1 cellular context compared by ENCODE assay signal in the genomic region with DNA sequence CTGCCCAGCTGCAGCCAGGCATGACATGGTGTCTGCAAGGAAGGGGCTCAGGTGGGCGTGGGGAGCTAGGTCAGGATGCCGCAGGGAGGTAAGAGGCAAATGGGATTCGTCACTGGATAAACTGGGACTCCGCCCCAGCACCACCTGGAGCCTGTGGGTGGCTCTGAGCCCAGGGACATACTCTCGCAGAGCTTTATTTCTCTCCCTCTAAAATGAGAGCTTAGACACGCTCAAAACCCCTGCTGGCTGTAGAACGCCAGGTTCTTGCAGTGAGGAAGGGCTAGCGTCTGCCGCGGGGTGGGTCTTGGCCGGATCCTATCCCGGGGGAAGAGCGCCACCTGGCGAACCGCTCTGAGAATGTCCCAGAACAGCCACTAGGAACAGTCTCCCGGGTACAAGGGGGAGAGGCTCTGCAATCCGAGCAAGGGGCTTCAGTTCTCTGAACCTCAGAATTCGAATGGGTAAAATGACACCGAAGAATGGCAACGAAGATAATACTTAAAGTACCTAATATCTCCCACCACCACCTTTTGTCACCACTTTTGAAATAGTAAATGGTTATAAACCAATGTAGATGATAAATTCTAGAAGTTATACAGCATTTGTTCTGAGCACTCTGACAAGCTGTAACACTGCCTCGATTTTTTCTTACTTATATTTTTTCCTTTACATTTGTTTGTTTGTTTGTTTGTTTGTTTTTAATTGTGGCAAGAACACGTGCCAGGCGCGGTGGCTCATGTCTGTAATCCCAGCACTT.
TF ChIP-seq lines count a peak whose summit lies in the region.

No MANE protein-coding gene starts in this region.

TF ChIP-seq in HepG2, 621 proteins besides CTCF, POLR2A, EP300 and RAD21 (continued from another document and continues in another):
- TF ChIP-seq, protein P1, sequence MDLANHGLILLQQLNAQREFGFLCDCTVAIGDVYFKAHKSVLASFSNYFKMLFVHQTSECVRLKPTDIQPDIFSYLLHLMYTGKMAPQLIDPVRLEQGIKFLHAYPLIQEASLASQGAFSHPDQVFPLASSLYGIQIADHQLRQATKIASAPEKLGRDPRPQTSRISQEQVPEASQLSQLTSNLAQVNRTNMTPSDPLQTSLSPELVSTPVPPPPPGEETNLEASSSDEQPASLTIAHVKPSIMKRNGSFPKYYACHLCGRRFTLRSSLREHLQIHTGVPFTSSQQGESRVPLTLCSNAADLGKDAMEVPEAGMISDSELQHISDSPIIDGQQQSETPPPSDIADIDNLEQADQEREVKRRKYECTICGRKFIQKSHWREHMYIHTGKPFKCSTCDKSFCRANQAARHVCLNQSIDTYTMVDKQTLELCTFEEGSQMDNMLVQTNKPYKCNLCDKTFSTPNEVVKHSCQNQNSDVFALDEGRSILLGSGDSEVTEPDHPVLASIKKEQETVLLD (CRISPR knock-in tag; IDR thresholded peaks at IDR 0.05; ENCODE audit: low read depth) = no peak
- peak; percentile 63; the same call in 1 of the 2 replicates for TF ChIP-seq EED (CRISPR knock-in tag; IDR thresholded peaks at IDR 0.05)
- TF ChIP-seq MAZ (IDR thresholded peaks at IDR 0.05; ENCODE audit: borderline replicate concordance, low read depth, low read length) = no peak
- TF ChIP-seq MAZ (CRISPR knock-in tag; IDR thresholded peaks at IDR 0.05; ENCODE audit: low read depth) = peak; percentile 31; the same call in 1 of the 2 replicates
- TF ChIP-seq LCORL (IDR thresholded peaks at IDR 0.05) = no peak
- no peak for TF ChIP-seq LCORL (CRISPR knock-in tag; IDR thresholded peaks at IDR 0.05)
- TF ChIP-seq, protein P2, sequence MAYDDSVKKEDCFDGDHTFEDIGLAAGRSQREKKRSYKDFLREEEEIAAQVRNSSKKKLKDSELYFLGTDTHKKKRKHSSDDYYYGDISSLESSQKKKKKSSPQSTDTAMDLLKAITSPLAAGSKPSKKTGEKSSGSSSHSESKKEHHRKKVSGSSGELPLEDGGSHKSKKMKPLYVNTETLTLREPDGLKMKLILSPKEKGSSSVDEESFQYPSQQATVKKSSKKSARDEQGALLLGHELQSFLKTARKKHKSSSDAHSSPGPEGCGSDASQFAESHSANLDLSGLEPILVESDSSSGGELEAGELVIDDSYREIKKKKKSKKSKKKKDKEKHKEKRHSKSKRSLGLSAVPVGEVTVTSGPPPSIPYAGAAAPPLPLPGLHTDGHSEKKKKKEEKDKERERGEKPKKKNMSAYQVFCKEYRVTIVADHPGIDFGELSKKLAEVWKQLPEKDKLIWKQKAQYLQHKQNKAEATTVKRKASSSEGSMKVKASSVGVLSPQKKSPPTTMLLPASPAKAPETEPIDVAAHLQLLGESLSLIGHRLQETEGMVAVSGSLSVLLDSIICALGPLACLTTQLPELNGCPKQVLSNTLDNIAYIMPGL (CRISPR knock-in tag; IDR thresholded peaks at IDR 0.05; ENCODE audit: borderline replicate concordance in 1 of 2, low read depth in 1 of 2) = peak in 1 of 2 experiments; percentile 41; a peak in 1 of 4 replicates
- no peak for TF ChIP-seq ZNF17 (CRISPR knock-in tag; IDR thresholded peaks at IDR 0.05)
- no peak for TF ChIP-seq SMAD9 (CRISPR knock-in tag; IDR thresholded peaks at IDR 0.05)
- TF ChIP-seq, protein P3, sequence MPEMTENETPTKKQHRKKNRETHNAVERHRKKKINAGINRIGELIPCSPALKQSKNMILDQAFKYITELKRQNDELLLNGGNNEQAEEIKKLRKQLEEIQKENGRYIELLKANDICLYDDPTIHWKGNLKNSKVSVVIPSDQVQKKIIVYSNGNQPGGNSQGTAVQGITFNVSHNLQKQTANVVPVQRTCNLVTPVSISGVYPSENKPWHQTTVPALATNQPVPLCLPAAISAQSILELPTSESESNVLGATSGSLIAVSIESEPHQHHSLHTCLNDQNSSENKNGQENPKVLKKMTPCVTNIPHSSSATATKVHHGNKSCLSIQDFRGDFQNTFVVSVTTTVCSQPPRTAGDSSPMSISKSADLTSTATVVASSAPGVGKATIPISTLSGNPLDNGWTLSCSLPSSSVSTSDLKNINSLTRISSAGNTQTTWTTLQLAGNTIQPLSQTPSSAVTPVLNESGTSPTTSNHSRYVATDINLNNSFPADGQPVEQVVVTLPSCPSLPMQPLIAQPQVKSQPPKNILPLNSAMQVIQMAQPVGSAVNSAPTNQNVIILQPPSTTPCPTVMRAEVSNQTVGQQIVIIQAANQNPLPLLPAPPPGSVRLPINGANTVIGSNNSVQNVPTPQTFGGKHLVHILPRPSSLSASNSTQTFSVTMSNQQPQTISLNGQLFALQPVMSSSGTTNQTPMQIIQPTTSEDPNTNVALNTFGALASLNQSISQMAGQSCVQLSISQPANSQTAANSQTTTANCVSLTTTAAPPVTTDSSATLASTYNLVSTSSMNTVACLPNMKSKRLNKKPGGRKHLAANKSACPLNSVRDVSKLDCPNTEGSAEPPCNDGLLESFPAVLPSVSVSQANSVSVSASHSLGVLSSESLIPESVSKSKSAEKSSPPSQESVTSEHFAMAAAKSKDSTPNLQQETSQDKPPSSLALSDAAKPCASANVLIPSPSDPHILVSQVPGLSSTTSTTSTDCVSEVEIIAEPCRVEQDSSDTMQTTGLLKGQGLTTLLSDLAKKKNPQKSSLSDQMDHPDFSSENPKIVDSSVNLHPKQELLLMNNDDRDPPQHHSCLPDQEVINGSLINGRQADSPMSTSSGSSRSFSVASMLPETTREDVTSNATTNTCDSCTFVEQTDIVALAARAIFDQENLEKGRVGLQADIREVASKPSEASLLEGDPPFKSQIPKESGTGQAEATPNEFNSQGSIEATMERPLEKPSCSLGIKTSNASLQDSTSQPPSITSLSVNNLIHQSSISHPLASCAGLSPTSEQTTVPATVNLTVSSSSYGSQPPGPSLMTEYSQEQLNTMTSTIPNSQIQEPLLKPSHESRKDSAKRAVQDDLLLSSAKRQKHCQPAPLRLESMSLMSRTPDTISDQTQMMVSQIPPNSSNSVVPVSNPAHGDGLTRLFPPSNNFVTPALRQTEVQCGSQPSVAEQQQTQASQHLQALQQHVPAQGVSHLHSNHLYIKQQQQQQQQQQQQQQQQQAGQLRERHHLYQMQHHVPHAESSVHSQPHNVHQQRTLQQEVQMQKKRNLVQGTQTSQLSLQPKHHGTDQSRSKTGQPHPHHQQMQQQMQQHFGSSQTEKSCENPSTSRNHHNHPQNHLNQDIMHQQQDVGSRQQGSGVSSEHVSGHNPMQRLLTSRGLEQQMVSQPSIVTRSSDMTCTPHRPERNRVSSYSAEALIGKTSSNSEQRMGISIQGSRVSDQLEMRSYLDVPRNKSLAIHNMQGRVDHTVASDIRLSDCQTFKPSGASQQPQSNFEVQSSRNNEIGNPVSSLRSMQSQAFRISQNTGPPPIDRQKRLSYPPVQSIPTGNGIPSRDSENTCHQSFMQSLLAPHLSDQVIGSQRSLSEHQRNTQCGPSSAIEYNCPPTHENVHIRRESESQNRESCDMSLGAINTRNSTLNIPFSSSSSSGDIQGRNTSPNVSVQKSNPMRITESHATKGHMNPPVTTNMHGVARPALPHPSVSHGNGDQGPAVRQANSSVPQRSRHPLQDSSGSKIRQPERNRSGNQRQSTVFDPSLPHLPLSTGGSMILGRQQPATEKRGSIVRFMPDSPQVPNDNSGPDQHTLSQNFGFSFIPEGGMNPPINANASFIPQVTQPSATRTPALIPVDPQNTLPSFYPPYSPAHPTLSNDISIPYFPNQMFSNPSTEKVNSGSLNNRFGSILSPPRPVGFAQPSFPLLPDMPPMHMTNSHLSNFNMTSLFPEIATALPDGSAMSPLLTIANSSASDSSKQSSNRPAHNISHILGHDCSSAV (CRISPR knock-in tag; IDR thresholded peaks at IDR 0.05; ENCODE audit: borderline replicate concordance) = no peak
- TF ChIP-seq ZNF383 (CRISPR knock-in tag; IDR thresholded peaks at IDR 0.05; ENCODE audit: borderline replicate concordance) = no peak
- no peak for TF ChIP-seq ZNF552 (CRISPR knock-in tag; IDR thresholded peaks at IDR 0.05; ENCODE audit: borderline replicate concordance)
- TF ChIP-seq ZNF34 (CRISPR knock-in tag; IDR thresholded peaks at IDR 0.05; ENCODE audit: borderline replicate concordance) = no peak
- no peak for TF ChIP-seq MBD4 (IDR thresholded peaks at IDR 0.05; ENCODE audit: borderline replicate concordance, low read length)
- TF ChIP-seq ZNF772 (CRISPR knock-in tag; IDR thresholded peaks at IDR 0.05) = 0 out of 2 replicates have a peak, but pooled peaks have one; percentile 23
- TF ChIP-seq TBX2 (CRISPR knock-in tag; IDR thresholded peaks at IDR 0.05; ENCODE audit: borderline replicate concordance) = peak; percentile 29; the same call in 1 of the 2 replicates
- peak; percentile 78 for TF ChIP-seq SMC3 (IDR thresholded peaks at IDR 0.05; ENCODE audit: low read length)
- TF ChIP-seq ZNF605 (CRISPR knock-in tag; IDR thresholded peaks at IDR 0.05) = peak; percentile 52; the same call in 1 of the 2 replicates
- TF ChIP-seq, protein P4, sequence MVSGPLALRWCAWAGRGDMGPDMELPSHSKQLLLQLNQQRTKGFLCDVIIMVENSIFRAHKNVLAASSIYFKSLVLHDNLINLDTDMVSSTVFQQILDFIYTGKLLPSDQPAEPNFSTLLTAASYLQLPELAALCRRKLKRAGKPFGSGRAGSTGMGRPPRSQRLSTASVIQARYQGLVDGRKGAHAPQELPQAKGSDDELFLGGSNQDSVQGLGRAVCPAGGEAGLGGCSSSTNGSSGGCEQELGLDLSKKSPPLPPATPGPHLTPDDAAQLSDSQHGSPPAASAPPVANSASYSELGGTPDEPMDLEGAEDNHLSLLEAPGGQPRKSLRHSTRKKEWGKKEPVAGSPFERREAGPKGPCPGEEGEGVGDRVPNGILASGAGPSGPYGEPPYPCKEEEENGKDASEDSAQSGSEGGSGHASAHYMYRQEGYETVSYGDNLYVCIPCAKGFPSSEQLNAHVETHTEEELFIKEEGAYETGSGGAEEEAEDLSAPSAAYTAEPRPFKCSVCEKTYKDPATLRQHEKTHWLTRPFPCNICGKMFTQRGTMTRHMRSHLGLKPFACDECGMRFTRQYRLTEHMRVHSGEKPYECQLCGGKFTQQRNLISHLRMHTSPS (CRISPR knock-in tag; IDR thresholded peaks at IDR 0.05; ENCODE audit: low read depth) = no peak
- TF ChIP-seq ZNF768 (CRISPR knock-in tag; IDR thresholded peaks at IDR 0.05) = 0 out of 2 replicates have a peak, but pooled peaks have one; percentile 15
- TF ChIP-seq, protein P5, sequence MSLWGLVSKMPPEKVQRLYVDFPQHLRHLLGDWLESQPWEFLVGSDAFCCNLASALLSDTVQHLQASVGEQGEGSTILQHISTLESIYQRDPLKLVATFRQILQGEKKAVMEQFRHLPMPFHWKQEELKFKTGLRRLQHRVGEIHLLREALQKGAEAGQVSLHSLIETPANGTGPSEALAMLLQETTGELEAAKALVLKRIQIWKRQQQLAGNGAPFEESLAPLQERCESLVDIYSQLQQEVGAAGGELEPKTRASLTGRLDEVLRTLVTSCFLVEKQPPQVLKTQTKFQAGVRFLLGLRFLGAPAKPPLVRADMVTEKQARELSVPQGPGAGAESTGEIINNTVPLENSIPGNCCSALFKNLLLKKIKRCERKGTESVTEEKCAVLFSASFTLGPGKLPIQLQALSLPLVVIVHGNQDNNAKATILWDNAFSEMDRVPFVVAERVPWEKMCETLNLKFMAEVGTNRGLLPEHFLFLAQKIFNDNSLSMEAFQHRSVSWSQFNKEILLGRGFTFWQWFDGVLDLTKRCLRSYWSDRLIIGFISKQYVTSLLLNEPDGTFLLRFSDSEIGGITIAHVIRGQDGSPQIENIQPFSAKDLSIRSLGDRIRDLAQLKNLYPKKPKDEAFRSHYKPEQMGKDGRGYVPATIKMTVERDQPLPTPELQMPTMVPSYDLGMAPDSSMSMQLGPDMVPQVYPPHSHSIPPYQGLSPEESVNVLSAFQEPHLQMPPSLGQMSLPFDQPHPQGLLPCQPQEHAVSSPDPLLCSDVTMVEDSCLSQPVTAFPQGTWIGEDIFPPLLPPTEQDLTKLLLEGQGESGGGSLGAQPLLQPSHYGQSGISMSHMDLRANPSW (CRISPR knock-in tag; IDR thresholded peaks at IDR 0.05; ENCODE audit: borderline replicate concordance) = no peak
- TF ChIP-seq ELF3 (CRISPR knock-in tag; IDR thresholded peaks at IDR 0.05) = 0 out of 2 replicates have a peak, but pooled peaks have one; percentile 30
- TF ChIP-seq SMAD3 (CRISPR knock-in tag; IDR thresholded peaks at IDR 0.05) = 0 out of 2 replicates have a peak, but pooled peaks have one; percentile 37
- TF ChIP-seq, protein P6, sequence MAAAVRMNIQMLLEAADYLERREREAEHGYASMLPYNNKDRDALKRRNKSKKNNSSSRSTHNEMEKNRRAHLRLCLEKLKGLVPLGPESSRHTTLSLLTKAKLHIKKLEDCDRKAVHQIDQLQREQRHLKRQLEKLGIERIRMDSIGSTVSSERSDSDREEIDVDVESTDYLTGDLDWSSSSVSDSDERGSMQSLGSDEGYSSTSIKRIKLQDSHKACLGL (CRISPR knock-in tag; IDR thresholded peaks at IDR 0.05) = no peak
- TF ChIP-seq REXO4 (CRISPR knock-in tag; IDR thresholded peaks at IDR 0.05; ENCODE audit: borderline replicate concordance) = no peak
- no peak for TF ChIP-seq RFXANK (CRISPR knock-in tag; IDR thresholded peaks at IDR 0.05)
- TF ChIP-seq TOE1 (CRISPR knock-in tag; IDR thresholded peaks at IDR 0.05) = no peak
- TF ChIP-seq, protein P7, sequence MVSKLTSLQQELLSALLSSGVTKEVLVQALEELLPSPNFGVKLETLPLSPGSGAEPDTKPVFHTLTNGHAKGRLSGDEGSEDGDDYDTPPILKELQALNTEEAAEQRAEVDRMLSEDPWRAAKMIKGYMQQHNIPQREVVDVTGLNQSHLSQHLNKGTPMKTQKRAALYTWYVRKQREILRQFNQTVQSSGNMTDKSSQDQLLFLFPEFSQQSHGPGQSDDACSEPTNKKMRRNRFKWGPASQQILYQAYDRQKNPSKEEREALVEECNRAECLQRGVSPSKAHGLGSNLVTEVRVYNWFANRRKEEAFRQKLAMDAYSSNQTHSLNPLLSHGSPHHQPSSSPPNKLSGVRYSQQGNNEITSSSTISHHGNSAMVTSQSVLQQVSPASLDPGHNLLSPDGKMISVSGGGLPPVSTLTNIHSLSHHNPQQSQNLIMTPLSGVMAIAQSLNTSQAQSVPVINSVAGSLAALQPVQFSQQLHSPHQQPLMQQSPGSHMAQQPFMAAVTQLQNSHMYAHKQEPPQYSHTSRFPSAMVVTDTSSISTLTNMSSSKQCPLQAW (CRISPR knock-in tag; IDR thresholded peaks at IDR 0.05) = 0 out of 2 replicates have a peak, but pooled peaks have one; percentile 20
- no peak for TF ChIP-seq FOSL2 (CRISPR knock-in tag; IDR thresholded peaks at IDR 0.05)
- TF ChIP-seq SALL2 (CRISPR knock-in tag; IDR thresholded peaks at IDR 0.05) = no peak
- TF ChIP-seq, protein P8, sequence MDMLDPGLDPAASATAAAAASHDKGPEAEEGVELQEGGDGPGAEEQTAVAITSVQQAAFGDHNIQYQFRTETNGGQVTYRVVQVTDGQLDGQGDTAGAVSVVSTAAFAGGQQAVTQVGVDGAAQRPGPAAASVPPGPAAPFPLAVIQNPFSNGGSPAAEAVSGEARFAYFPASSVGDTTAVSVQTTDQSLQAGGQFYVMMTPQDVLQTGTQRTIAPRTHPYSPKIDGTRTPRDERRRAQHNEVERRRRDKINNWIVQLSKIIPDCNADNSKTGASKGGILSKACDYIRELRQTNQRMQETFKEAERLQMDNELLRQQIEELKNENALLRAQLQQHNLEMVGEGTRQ (IDR thresholded peaks at IDR 0.05; ENCODE audit: low read depth, low read length) = no peak
- TF ChIP-seq, protein P8 (CRISPR knock-in tag; IDR thresholded peaks at IDR 0.05; ENCODE audit: borderline replicate concordance) = no peak
- no peak for TF ChIP-seq ZNF75D (CRISPR knock-in tag; IDR thresholded peaks at IDR 0.05; ENCODE audit: borderline replicate concordance)
- TF ChIP-seq ZNF333 (CRISPR knock-in tag; IDR thresholded peaks at IDR 0.05; ENCODE audit: borderline replicate concordance) = no peak
- no peak for TF ChIP-seq REL (CRISPR knock-in tag; conservative IDR thresholded peaks at IDR 0.05)
- TF ChIP-seq ETV5 (CRISPR knock-in tag; IDR thresholded peaks at IDR 0.05; ENCODE audit: borderline replicate concordance) = no peak
